Comparison of ENCODE assay signal across 2 cellular contexts in the genomic region with DNA sequence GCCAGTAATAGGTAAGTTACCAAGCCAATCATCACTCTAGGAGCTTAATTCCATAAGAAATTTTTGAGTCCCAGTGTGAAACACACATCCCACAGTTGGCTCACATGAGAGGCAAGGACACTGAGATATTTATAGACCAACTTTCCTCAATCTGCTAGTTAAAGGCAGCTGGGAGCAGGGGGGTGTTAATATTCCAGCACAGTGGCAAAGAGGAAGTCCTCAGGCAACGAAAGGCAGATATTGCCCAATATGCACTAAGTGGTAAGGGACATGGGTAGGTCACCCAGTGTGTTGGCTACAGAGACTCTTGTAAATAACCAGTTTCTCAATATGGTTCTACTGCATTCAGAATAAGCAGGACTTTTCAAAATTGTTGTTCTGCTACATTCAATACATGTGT.
TF ChIP-seq lines count a peak whose summit lies in the region.

No MANE protein-coding gene starts in this region.

TF ChIP-seq in A549, 52 proteins besides CTCF, POLR2A, EP300 and RAD21 (continued from another document):
- TF ChIP-seq SREBF2 (IDR thresholded peaks at IDR 0.05): no peak

TF ChIP-seq in IMR-90, 13 proteins besides CTCF, POLR2A, EP300 and RAD21 (continued from another document):
- TF ChIP-seq MAFK (IDR thresholded peaks at IDR 0.05; ENCODE audit: low read depth, low read length): no peak
- TF ChIP-seq CEBPB (IDR thresholded peaks at IDR 0.05; ENCODE audit: low read depth, low read length): peak; percentile 84
TF ChIP-seq in IMR-90: peak in this region for 1.
